1 cellular context compared by ENCODE assay signal in the genomic region with DNA sequence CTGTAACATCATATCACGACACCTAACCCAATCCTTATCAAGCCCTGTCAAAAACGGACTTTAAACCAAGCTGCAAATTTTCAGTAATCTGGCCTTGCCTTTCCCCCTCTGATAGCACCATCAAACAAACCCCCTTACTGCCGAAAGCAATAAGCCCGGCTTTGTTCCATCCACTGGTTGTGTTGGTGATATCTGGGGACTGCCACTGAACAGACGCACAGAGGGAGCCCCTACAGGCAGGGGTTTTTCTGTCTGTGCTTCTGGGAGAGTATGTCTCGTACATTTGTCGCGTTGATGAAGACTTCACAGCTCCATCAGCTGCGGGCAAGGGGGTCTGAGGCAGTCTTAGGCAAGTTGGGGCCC.
TF ChIP-seq lines count a peak whose summit lies in the region.

No MANE protein-coding gene starts in this region.

TF ChIP-seq in HepG2, 621 proteins besides CTCF, POLR2A, EP300 and RAD21:
- no peak for TF ChIP-seq ZNF567 (CRISPR knock-in tag; IDR thresholded peaks at IDR 0.05; ENCODE audit: borderline replicate concordance)
- no peak for TF ChIP-seq JARID2 (CRISPR knock-in tag; IDR thresholded peaks at IDR 0.05; ENCODE audit: insufficient replicate concordance)
- no peak for TF ChIP-seq FOXC1 (CRISPR knock-in tag; IDR thresholded peaks at IDR 0.05; ENCODE audit: borderline replicate concordance)
- TF ChIP-seq ZNF629 (CRISPR knock-in tag; conservative IDR thresholded peaks at IDR 0.05): 0 out of 2 replicates have a peak, but pooled peaks have one; percentile 17
- TF ChIP-seq HNRNPH1 (optimal IDR thresholded peaks at IDR 0.05; ENCODE audit: low read depth, low read length): no peak
- peak; percentile 10 for TF ChIP-seq ASH2L (IDR thresholded peaks at IDR 0.05; ENCODE audit: insufficient read length, low read depth, low read length)
- TF ChIP-seq, protein P1, sequence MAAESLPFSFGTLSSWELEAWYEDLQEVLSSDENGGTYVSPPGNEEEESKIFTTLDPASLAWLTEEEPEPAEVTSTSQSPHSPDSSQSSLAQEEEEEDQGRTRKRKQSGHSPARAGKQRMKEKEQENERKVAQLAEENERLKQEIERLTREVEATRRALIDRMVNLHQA (CRISPR knock-in tag; IDR thresholded peaks at IDR 0.05): no peak
- TF ChIP-seq ZNF207 (IDR thresholded peaks at IDR 0.05; ENCODE audit: borderline replicate concordance): no peak
- TF ChIP-seq PHF8 (CRISPR knock-in tag; IDR thresholded peaks at IDR 0.05): 0 out of 2 replicates have a peak, but pooled peaks have one; percentile 8
- TF ChIP-seq KLF16 (CRISPR knock-in tag; IDR thresholded peaks at IDR 0.05): no peak
- TF ChIP-seq, protein P2, sequence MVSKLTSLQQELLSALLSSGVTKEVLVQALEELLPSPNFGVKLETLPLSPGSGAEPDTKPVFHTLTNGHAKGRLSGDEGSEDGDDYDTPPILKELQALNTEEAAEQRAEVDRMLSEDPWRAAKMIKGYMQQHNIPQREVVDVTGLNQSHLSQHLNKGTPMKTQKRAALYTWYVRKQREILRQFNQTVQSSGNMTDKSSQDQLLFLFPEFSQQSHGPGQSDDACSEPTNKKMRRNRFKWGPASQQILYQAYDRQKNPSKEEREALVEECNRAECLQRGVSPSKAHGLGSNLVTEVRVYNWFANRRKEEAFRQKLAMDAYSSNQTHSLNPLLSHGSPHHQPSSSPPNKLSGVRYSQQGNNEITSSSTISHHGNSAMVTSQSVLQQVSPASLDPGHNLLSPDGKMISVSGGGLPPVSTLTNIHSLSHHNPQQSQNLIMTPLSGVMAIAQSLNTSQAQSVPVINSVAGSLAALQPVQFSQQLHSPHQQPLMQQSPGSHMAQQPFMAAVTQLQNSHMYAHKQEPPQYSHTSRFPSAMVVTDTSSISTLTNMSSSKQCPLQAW (CRISPR knock-in tag; IDR thresholded peaks at IDR 0.05): 0 out of 2 replicates have a peak, but pooled peaks have one; percentile 25
- TF ChIP-seq, protein P3, sequence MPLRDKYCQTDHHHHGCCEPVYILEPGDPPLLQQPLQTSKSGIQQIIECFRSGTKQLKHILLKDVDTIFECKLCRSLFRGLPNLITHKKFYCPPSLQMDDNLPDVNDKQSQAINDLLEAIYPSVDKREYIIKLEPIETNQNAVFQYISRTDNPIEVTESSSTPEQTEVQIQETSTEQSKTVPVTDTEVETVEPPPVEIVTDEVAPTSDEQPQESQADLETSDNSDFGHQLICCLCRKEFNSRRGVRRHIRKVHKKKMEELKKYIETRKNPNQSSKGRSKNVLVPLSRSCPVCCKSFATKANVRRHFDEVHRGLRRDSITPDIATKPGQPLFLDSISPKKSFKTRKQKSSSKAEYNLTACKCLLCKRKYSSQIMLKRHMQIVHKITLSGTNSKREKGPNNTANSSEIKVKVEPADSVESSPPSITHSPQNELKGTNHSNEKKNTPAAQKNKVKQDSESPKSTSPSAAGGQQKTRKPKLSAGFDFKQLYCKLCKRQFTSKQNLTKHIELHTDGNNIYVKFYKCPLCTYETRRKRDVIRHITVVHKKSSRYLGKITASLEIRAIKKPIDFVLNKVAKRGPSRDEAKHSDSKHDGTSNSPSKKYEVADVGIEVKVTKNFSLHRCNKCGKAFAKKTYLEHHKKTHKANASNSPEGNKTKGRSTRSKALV (CRISPR knock-in tag; IDR thresholded peaks at IDR 0.05): peak; percentile 83
- peak; percentile 21 for TF ChIP-seq XRCC5 (optimal IDR thresholded peaks at IDR 0.05; ENCODE audit: low read length)
- TF ChIP-seq, protein P4, sequence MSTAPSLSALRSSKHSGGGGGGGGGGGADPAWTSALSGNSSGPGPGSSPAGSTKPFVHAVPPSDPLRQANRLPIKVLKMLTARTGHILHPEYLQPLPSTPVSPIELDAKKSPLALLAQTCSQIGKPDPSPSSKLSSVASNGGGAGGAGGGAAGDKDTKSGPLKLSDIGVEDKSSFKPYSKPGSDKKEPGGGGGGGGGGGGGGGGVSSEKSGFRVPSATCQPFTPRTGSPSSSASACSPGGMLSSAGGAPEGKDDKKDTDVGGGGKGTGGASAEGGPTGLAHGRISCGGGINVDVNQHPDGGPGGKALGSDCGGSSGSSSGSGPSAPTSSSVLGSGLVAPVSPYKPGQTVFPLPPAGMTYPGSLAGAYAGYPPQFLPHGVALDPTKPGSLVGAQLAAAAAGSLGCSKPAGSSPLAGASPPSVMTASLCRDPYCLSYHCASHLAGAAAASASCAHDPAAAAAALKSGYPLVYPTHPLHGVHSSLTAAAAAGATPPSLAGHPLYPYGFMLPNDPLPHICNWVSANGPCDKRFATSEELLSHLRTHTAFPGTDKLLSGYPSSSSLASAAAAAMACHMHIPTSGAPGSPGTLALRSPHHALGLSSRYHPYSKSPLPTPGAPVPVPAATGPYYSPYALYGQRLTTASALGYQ (CRISPR knock-in tag; IDR thresholded peaks at IDR 0.05): no peak
- no peak for TF ChIP-seq ADNP (CRISPR knock-in tag; IDR thresholded peaks at IDR 0.05)
- 0 out of 2 replicates have a peak, but pooled peaks have one; percentile 20 for TF ChIP-seq HNF4A (CRISPR knock-in tag; IDR thresholded peaks at IDR 0.05)
- TF ChIP-seq ZNF746 (CRISPR knock-in tag; IDR thresholded peaks at IDR 0.05): no peak
- TF ChIP-seq ZNF512 (CRISPR knock-in tag; IDR thresholded peaks at IDR 0.05): no peak
- TF ChIP-seq, protein P5, sequence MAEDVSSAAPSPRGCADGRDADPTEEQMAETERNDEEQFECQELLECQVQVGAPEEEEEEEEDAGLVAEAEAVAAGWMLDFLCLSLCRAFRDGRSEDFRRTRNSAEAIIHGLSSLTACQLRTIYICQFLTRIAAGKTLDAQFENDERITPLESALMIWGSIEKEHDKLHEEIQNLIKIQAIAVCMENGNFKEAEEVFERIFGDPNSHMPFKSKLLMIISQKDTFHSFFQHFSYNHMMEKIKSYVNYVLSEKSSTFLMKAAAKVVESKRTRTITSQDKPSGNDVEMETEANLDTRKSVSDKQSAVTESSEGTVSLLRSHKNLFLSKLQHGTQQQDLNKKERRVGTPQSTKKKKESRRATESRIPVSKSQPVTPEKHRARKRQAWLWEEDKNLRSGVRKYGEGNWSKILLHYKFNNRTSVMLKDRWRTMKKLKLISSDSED (CRISPR knock-in tag; IDR thresholded peaks at IDR 0.05): no peak
- no peak for TF ChIP-seq ZNF281 (CRISPR knock-in tag; IDR thresholded peaks at IDR 0.05; ENCODE audit: borderline replicate concordance)
- TF ChIP-seq SOX6 (IDR thresholded peaks at IDR 0.05): no peak
- 0 out of 2 replicates have a peak, but pooled peaks have one; percentile 20 for TF ChIP-seq SOX6 (CRISPR knock-in tag; IDR thresholded peaks at IDR 0.05)
- TF ChIP-seq ZNF513 (CRISPR knock-in tag; conservative IDR thresholded peaks at IDR 0.05): no peak
- TF ChIP-seq KMT2A (CRISPR knock-in tag; IDR thresholded peaks at IDR 0.05): 0 out of 2 replicates have a peak, but pooled peaks have one; percentile 27
- TF ChIP-seq ZSCAN30 (CRISPR knock-in tag; IDR thresholded peaks at IDR 0.05): no peak
- TF ChIP-seq ZNF773 (CRISPR knock-in tag; IDR thresholded peaks at IDR 0.05; ENCODE audit: borderline replicate concordance): no peak
- no peak for TF ChIP-seq ZNF569 (CRISPR knock-in tag; IDR thresholded peaks at IDR 0.05; ENCODE audit: borderline replicate concordance)
- TF ChIP-seq NR3C1 (CRISPR knock-in tag; IDR thresholded peaks at IDR 0.05): no peak
- peak; percentile 28; the same call in 1 of the 2 replicates for TF ChIP-seq ZBTB7B (CRISPR knock-in tag; IDR thresholded peaks at IDR 0.05)
TF ChIP-seq in HepG2: peak in this region for 10.
